24 cellular contexts compared by ENCODE assay signal in genomic region chr15:33160581-33161165, GRCh38. TPM values are rescaled to one million over a fixed set of nuclear protein-coding genes. Genes with fewer than 3 reads are reported as not detected.
DNase-seq lines count a peak whose midpoint lies in the region; ATAC-seq and TF ChIP-seq lines count a peak whose summit lies in the region.
"Had no signal": no experiment of that assay in that cellular context is flagged by ENCODE, and none has a peak within 500 bp of the region (broad histone marks: within the 10 kb centered on the region; RNA-seq: fewer than 3 reads in every experiment).

No MANE protein-coding gene starts in this region.

- no peaks in the 10 kb centered on the region for H3K27me3 ChIP-seq in thoracic aorta (replicated peaks; ENCODE audit: insufficient read depth)
- H3K27me3 ChIP-seq: testis had no signal

- H3K9me3 Mint-ChIP-seq in dendritic cell treated with granulocyte-macrophage colony-stimulating factor and Interleukin-4, amounts not matched to agents 40 ng/mL and 50 ng/mL, for 4 days = no peaks in the 10 kb centered on the region
- H3K9me3 Mint-ChIP-seq in nephron progenitor cell = no peaks in the 10 kb centered on the region
- H3K9me3 Mint-ChIP-seq: activated CD8-positive, alpha-beta T cell treated with anti-CD3 and anti-CD28 coated beads for 36 hours; activated naive CD8-positive, alpha-beta T cell treated with anti-CD3 and anti-CD28 coated beads for 36 hours; stimulated activated naive B cell treated with anti-CD40 and anti-IgM and Interleukin-4, amounts not matched to agents 10 μg/mL and 1 μg/mL and 100 μg/mL, for 72 hours had no signal

- peak overlapping the region; percentile 20 for H3K27ac Mint-ChIP-seq in dendritic cell treated with granulocyte-macrophage colony-stimulating factor and Interleukin-4, amounts not matched to agents 40 ng/mL and 50 ng/mL, for 4 days
- peak overlapping the region; percentile 43 for H3K27ac Mint-ChIP-seq in nephron progenitor cell
- H3K27ac Mint-ChIP-seq: activated CD8-positive, alpha-beta T cell treated with anti-CD3 and anti-CD28 coated beads for 36 hours; activated naive CD8-positive, alpha-beta T cell treated with anti-CD3 and anti-CD28 coated beads for 36 hours; stimulated activated naive B cell treated with anti-CD40 and anti-IgM and Interleukin-4, amounts not matched to agents 10 μg/mL and 1 μg/mL and 100 μg/mL, for 72 hours had no signal

- intact Hi-C loops in dendritic cell treated with granulocyte-macrophage colony-stimulating factor and Interleukin-4, amounts not matched to agents 40 ng/mL and 50 ng/mL, for 4 days (cut with micrococcal nuclease) = no loop called here

- peak overlapping the region; percentile 37 to 62 for H3K27ac ChIP-seq in thoracic aorta
- H3K27ac ChIP-seq: foreskin keratinocyte, PC-9, testis had no signal

- H3K4me1 ChIP-seq in thoracic aorta (ENCODE audit: control insufficient read depth in 1 of 2, low read depth in 2 of 2) = peaks cover 11 to 19% of the 10 kb centered on the region in 2 donors
- H3K4me1 ChIP-seq: foreskin keratinocyte, testis had no signal

- no peaks in the 10 kb centered on the region for H3K27me3 Mint-ChIP-seq in dendritic cell treated with granulocyte-macrophage colony-stimulating factor and Interleukin-4, amounts not matched to agents 40 ng/mL and 50 ng/mL, for 4 days
- H3K27me3 Mint-ChIP-seq in nephron progenitor cell (ENCODE audit: low read depth, poor library complexity) = peaks cover 7% of the 10 kb centered on the region

- no peak for TF ChIP-seq CTCF in nephron progenitor cell (IDR thresholded peaks at IDR 0.05)
- TF ChIP-seq CTCF in thoracic aorta (IDR thresholded peaks at IDR 0.05) = no peak

- H3K36me3 Mint-ChIP-seq in dendritic cell treated with granulocyte-macrophage colony-stimulating factor and Interleukin-4, amounts not matched to agents 40 ng/mL and 50 ng/mL, for 4 days (ENCODE audit: low read depth) = no peaks in the 10 kb centered on the region
- peaks cover 5% of the 10 kb centered on the region for H3K36me3 Mint-ChIP-seq in nephron progenitor cell (ENCODE audit: low read depth)
- H3K36me3 Mint-ChIP-seq: activated naive CD8-positive, alpha-beta T cell treated with anti-CD3 and anti-CD28 coated beads for 36 hours; stimulated activated naive B cell treated with anti-CD40 and anti-IgM and Interleukin-4, amounts not matched to agents 10 μg/mL and 1 μg/mL and 100 μg/mL, for 72 hours had no signal

- DNase-seq in SK-N-DZ (ENCODE audit: low spot score) (peak; percentile 100), nephron progenitor cell (no peak), thoracic aorta (ENCODE audit: low spot score) (no peak), NCI-H2107 treated with DMSO at 0.1 percent for 48 hours (lab: John Stamatoyannopoulos, UW; ENCODE audit: unreplicated experiment) (no peak)
- DNase-seq: activated CD4-positive, CD25-positive, alpha-beta regulatory T cell treated with anti-CD3 and anti-CD28 coated beads, Interleukin-2, amount 50 U/mL, for 72 hours; activated CD8-positive, alpha-beta T cell treated with anti-CD3 and anti-CD28 coated beads for 36 hours; activated effector memory CD4-positive, alpha-beta T cell treated with Interleukin-2 at 50 U/mL for 16 hours; activated naive CD8-positive, alpha-beta T cell treated with anti-CD3 and anti-CD28 coated beads for 36 hours; activated T-cell treated with anti-CD3 and anti-CD28 coated beads for 4 hours; effector CD8-positive, alpha-beta T cell; foreskin keratinocyte; HCEC 1CT; NCI-H1092 treated with DMSO at 0.1 percent for 48 hours; NCI-H187 treated with DMSO at 0.1 percent for 48 hours; PC-9; SHP77 treated with DMSO at 0.1 percent for 48 hours; stimulated activated CD4-positive, alpha-beta T cell treated with anti-CD3 and anti-CD28 coated beads, Interleukin-12 subunit alpha, Interleukin-12 subunit beta, amount 100 ng/mL, for 4 hours; stimulated activated CD4-positive, alpha-beta T cell treated with anti-CD3 and anti-CD28 coated beads, Interleukin-4, amount 100 ng/mL, for 24 hours; stimulated activated naive B cell treated with anti-CD40 and anti-IgM and Interleukin-4, amounts not matched to agents 10 μg/mL and 1 μg/mL and 100 μg/mL, for 72 hours; T-helper 1 cell; testis had no signal

- no peak overlapping the region for H3K4me3 Mint-ChIP-seq in dendritic cell treated with granulocyte-macrophage colony-stimulating factor and Interleukin-4, amounts not matched to agents 40 ng/mL and 50 ng/mL, for 4 days
- H3K4me3 Mint-ChIP-seq in nephron progenitor cell = no peak overlapping the region
- H3K4me3 Mint-ChIP-seq: activated CD8-positive, alpha-beta T cell treated with anti-CD3 and anti-CD28 coated beads for 36 hours; activated naive CD8-positive, alpha-beta T cell treated with anti-CD3 and anti-CD28 coated beads for 36 hours; stimulated activated naive B cell treated with anti-CD40 and anti-IgM and Interleukin-4, amounts not matched to agents 10 μg/mL and 1 μg/mL and 100 μg/mL, for 72 hours had no signal

- no peaks in the 10 kb centered on the region for H3K9me3 ChIP-seq in thoracic aorta
- H3K9me3 ChIP-seq: testis had no signal

- ATAC-seq in thoracic aorta (ENCODE audit: insufficient number of reproducible peaks, low FRiP score, low read depth) (peak; percentile 62), HG03139 (IDR thresholded peaks at IDR 0.05; ENCODE audit: unreplicated experiment) (no peak), GM18519 (IDR thresholded peaks at IDR 0.05; ENCODE audit: low FRiP score, unreplicated experiment) (no peak)
- ATAC-seq: activated CD8-positive, alpha-beta T cell treated with anti-CD3 and anti-CD28 coated beads for 36 hours had no signal

- no peak overlapping the region for H3K4me3 ChIP-seq in thoracic aorta
- H3K4me3 ChIP-seq: PC-9, testis had no signal

- H3K36me3 ChIP-seq in thoracic aorta = no peaks in the 10 kb centered on the region

- peaks cover 59% of the 10 kb centered on the region for H3K4me1 Mint-ChIP-seq in dendritic cell treated with granulocyte-macrophage colony-stimulating factor and Interleukin-4, amounts not matched to agents 40 ng/mL and 50 ng/mL, for 4 days (ENCODE audit: low read depth)
- H3K4me1 Mint-ChIP-seq in nephron progenitor cell = peaks cover 10% of the 10 kb centered on the region

RNA-seq across cellular contexts. Expression of gene FMN1, which starts 33.8 kb away (rescaled TPM):
- 2.0 and 2.2 TPM in 2 replicates for polyA plus RNA-seq in SK-N-DZ (2014; cell fraction: cytosol; rRNA removed)
- polyA plus RNA-seq in SK-N-DZ (2014; cell fraction: nucleus; rRNA removed) = 1.3 and 1.7 TPM in 2 replicates
- total RNA-seq in thoracic aorta = 10 to 100 TPM; 26.9 to 27.5 TPM
